In the genomic region with DNA sequence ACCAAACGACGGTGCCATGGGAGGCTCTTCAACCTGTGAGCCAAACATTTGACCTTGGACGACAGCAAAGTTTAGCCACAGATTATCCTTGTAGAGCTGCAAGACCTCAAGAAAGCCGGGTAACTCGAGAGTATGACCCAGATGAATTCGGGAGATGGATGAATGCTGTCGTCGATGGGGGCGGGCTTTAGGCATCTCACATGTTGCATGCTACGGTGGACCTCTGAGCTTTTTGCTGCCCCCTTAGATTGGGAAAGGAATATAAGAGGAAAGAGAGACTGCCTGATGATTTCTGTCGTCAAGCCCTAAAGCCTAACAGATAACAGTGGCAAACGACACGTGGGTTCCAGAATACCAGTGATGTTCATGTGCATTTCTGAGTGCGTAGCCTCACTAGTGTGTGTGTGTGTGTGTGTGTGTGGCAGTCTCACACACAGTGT, we compare ENCODE assay signal across 8 cellular contexts. TPM values are rescaled to one million over a fixed set of nuclear protein-coding genes. Genes with fewer than 3 reads are reported as not detected.
DNase-seq lines count a peak whose midpoint lies in the region; ATAC-seq and TF ChIP-seq lines count a peak whose summit lies in the region.

No MANE protein-coding gene starts in this region.

- peak overlapping the region; percentile 96 for H3K27ac ChIP-seq in C4-2B

- no peak for DNase-seq in activated CD4-positive, alpha-beta memory T cell treated with anti-CD3 and anti-CD28 coated beads for 36 hours
- DNase-seq in nucleus accumbens (lab: John Stamatoyannopoulos, UW) (no peak), globus pallidus (ENCODE audit: low spot score) (no peak)

- peak overlapping the region; percentile 73 for H3K4me3 ChIP-seq in iPS-11a (ENCODE audit: low read depth, low read length)

- H3K9me3 Mint-ChIP-seq in activated CD4-positive, alpha-beta memory T cell treated with anti-CD3 and anti-CD28 coated beads for 36 hours: no peaks in the 10 kb centered on the region
- no peaks in the 10 kb centered on the region for H3K9me3 Mint-ChIP-seq in stimulated activated memory B cell treated with anti-CD40 and anti-IgM and Interleukin-4, amounts not matched to agents 10 μg/mL and 1 μg/mL and 100 μg/mL, for 72 hours

- H3K27ac Mint-ChIP-seq in activated CD4-positive, alpha-beta memory T cell treated with anti-CD3 and anti-CD28 coated beads for 36 hours: no peak overlapping the region
- H3K27ac Mint-ChIP-seq in stimulated activated memory B cell treated with anti-CD40 and anti-IgM and Interleukin-4, amounts not matched to agents 10 μg/mL and 1 μg/mL and 100 μg/mL, for 72 hours: peak overlapping the region; percentile 73

- H3K4me3 Mint-ChIP-seq in activated CD4-positive, alpha-beta memory T cell treated with anti-CD3 and anti-CD28 coated beads for 36 hours: peak overlapping the region; percentile 65
- peak overlapping the region; percentile 90 for H3K4me3 Mint-ChIP-seq in stimulated activated memory B cell treated with anti-CD40 and anti-IgM and Interleukin-4, amounts not matched to agents 10 μg/mL and 1 μg/mL and 100 μg/mL, for 72 hours

- no peaks in the 10 kb centered on the region for H3K36me3 Mint-ChIP-seq in activated CD4-positive, alpha-beta memory T cell treated with anti-CD3 and anti-CD28 coated beads for 36 hours
- no peaks in the 10 kb centered on the region for H3K36me3 Mint-ChIP-seq in stimulated activated memory B cell treated with anti-CD40 and anti-IgM and Interleukin-4, amounts not matched to agents 10 μg/mL and 1 μg/mL and 100 μg/mL, for 72 hours

- POLR2A ChIA-PET in activated CD4-positive, alpha-beta memory T cell treated with anti-CD3 and anti-CD28 coated beads for 36 hours (lab: Charles Lee): interaction anchor here (1.7 kb wide), 1 partner anchor 112 kb away, joined by 3 read pairs; no protein-coding TSS in a partner anchor

- no peaks in the 10 kb centered on the region for H3K27me3 Mint-ChIP-seq in activated CD4-positive, alpha-beta memory T cell treated with anti-CD3 and anti-CD28 coated beads for 36 hours
- H3K27me3 Mint-ChIP-seq in stimulated activated memory B cell treated with anti-CD40 and anti-IgM and Interleukin-4, amounts not matched to agents 10 μg/mL and 1 μg/mL and 100 μg/mL, for 72 hours: no peaks in the 10 kb centered on the region

- no peak for TF ChIP-seq CTCF in C4-2B (conservative IDR thresholded peaks at IDR 0.05)

- intact Hi-C loops in activated CD4-positive, alpha-beta memory T cell treated with anti-CD3 and anti-CD28 coated beads for 36 hours (cut with micrococcal nuclease): loop anchor here (2.0 to 5.0 kb wide), 2 partner anchors 113 to 705 kb away; partner anchors contain the start of gene TGDS

- CTCF ChIA-PET in activated CD4-positive, alpha-beta memory T cell treated with anti-CD3 and anti-CD28 coated beads for 36 hours (lab: Charles Lee): interaction anchor here (0.6 to 4.4 kb wide), 8 partner anchors 21 to 113 kb away, joined by 3 to 22 read pairs (median 6); no protein-coding TSS in a partner anchor

- peaks cover 32% of the 10 kb centered on the region for H3K4me1 Mint-ChIP-seq in activated CD4-positive, alpha-beta memory T cell treated with anti-CD3 and anti-CD28 coated beads for 36 hours (ENCODE audit: low read depth)
- peaks cover 27% of the 10 kb centered on the region for H3K4me1 Mint-ChIP-seq in stimulated activated memory B cell treated with anti-CD40 and anti-IgM and Interleukin-4, amounts not matched to agents 10 μg/mL and 1 μg/mL and 100 μg/mL, for 72 hours

- ATAC-seq in HG03442 (IDR thresholded peaks at IDR 0.05; ENCODE audit: unreplicated experiment) (peak; percentile 3), GM21737 (IDR thresholded peaks at IDR 0.05; ENCODE audit: unreplicated experiment) (no peak)
- peak; percentile 10 for ATAC-seq in stimulated activated memory B cell treated with anti-CD40 and anti-IgM and Interleukin-4, amounts not matched to agents 10 μg/mL and 1 μg/mL and 100 μg/mL, for 72 hours

RNA-seq across cellular contexts. Expression of gene ABCC4, which starts 0.7 kb away (rescaled TPM):
- total RNA-seq in activated CD4-positive, alpha-beta memory T cell treated with anti-CD3 and anti-CD28 coated beads for 36 hours: 1 to 10 TPM; 6.9 to 8.7 TPM
